8 cellular contexts compared by ENCODE assay signal in genomic region chr1:112954945-112955677, GRCh38. TPM values are rescaled to one million over a fixed set of nuclear protein-coding genes. Genes with fewer than 3 reads are reported as not detected.
DNase-seq lines count a peak whose midpoint lies in the region; ATAC-seq and TF ChIP-seq lines count a peak whose summit lies in the region.

No MANE protein-coding gene starts in this region.

- CTCF ChIA-PET in activated B cell treated with CpG ODN at 0.5 μM for 24 hours (lab: Charles Lee): interaction anchor here (2.0 to 2.3 kb wide), 2 partner anchors 118 to 146 kb away, joined by 5 to 8 read pairs; partner anchors contain the start of gene LRIG2

- H3K9me3 Mint-ChIP-seq in activated B cell treated with CpG ODN at 0.5 μM for 24 hours: no peaks in the 10 kb centered on the region

- H3K36me3 Mint-ChIP-seq in activated B cell treated with CpG ODN at 0.5 μM for 24 hours (ENCODE audit: low read depth): peaks cover 14% of the 10 kb centered on the region

- H3K4me3 Mint-ChIP-seq in activated B cell treated with CpG ODN at 0.5 μM for 24 hours: peak overlapping the region; percentile 98

- intact Hi-C loops in activated B cell treated with CpG ODN at 0.5 μM for 24 hours (cut with micrococcal nuclease): loop anchor here (1.0 to 10.0 kb wide), 8 partner anchors 74 to 1800 kb away; partner anchors contain the start of genes CAPZA1, CSDE1, MAGI3 and PPM1J

- DNase-seq in NCI-H1417 (lab: John Stamatoyannopoulos, UW) (peak; percentile 33 to 86 (median 82)), NCI-H1417 treated with DMSO at 0.1 percent for 48 hours (lab: John Stamatoyannopoulos, UW) (no peak), NCI-H1930 (lab: John Stamatoyannopoulos, UW) (peak; percentile 38 to 54), activated B cell treated with CpG ODN at 0.5 μM for 24 hours (no peak), cerebellar cortex (ENCODE audit: low spot score) (peak; percentile 66), kidney tubule cell (ENCODE audit: low spot score) (peak; percentile 80)
- DNase-seq in stimulated activated CD4-positive, alpha-beta T cell treated with anti-CD3 and anti-CD28 coated beads, Interleukin-2, amount 100 ng/mL, for 4 hours (ENCODE audit: low read depth): peak; percentile 36

- no peaks in the 10 kb centered on the region for H3K27me3 Mint-ChIP-seq in activated B cell treated with CpG ODN at 0.5 μM for 24 hours

- TF ChIP-seq CTCF in activated B cell treated with CpG ODN at 0.5 μM for 24 hours (IDR thresholded peaks at IDR 0.05): no peak

- POLR2A ChIA-PET in activated B cell treated with CpG ODN at 0.5 μM for 24 hours (lab: Charles Lee): interaction anchor here (1.2 kb wide), 1 partner anchor 118 kb away, joined by 3 read pairs; the partner anchor contains the start of gene LRIG2

- H3K27ac Mint-ChIP-seq in activated B cell treated with CpG ODN at 0.5 μM for 24 hours: peak overlapping the region; percentile 98

- peak; percentile 12 for ATAC-seq in HG02870 (IDR thresholded peaks at IDR 0.05; ENCODE audit: unreplicated experiment)
- peak; percentile 11 for ATAC-seq in activated B cell treated with CpG ODN at 0.5 μM for 24 hours (ENCODE audit: low read depth)

- H3K4me1 Mint-ChIP-seq in activated B cell treated with CpG ODN at 0.5 μM for 24 hours: peaks cover 41% of the 10 kb centered on the region

RNA-seq across cellular contexts. Expression of gene SLC16A1, which starts 0.9 kb away (rescaled TPM):
- 17.8 and 17.9 TPM in 2 replicates for total RNA-seq in activated B cell treated with CpG ODN at 0.5 μM for 24 hours

Comparison
In these comparisons a context has a peak if more than half of its experiments do, and no peak if none do; other contexts are left out.
1. DNase-seq: peak in NCI-H1417 (3 of 3), NCI-H1930 (2 of 2), cerebellar cortex (single experiment), kidney tubule cell (single experiment) and stimulated activated CD4-positive, alpha-beta T cell treated with anti-CD3 and anti-CD28 coated beads, Interleukin-2, amount 100 ng/mL, for 4 hours (single experiment); none in NCI-H1417 treated with DMSO at 0.1 percent for 48 hours (single experiment) and activated B cell treated with CpG ODN at 0.5 μM for 24 hours (single experiment).